Comparison of ENCODE assay signal across 8 cellular contexts in the genomic region with DNA sequence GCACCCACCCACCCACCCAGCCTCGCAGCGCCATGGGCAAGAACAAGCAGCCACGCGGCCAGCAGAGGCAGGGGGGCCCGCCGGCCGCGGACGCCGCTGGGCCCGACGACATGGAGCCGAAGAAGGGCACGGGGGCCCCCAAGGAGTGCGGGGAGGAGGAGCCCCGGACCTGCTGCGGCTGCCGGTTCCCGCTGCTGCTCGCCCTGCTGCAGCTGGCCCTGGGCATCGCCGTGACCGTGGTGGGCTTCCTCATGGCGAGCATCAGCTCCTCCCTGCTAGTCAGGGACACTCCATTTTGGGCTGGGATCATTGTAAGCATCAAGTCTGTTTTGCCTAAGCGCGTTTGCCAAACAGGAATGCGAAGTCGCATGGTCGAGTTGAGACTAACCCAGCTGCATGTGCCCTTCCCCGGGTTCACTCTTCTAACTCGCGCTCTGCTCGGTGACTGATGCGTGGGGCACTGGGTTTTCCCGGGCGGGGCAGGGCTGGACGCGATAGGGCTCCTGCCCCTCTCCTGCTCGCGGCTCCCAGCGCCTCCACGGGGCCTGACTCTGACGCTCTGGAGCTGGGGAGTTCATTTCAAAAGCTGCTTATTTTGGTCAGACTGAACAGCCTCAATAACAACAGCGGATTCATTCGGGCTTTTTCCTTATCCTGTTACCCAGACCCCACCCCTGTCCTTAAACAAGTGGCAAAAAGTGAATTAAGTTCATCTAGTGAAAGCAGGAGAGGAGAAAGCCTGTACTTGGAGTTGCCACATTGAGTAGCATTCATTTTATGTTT. TPM values are rescaled to one million over a fixed set of nuclear protein-coding genes. Genes with fewer than 3 reads are reported as not detected.
A peak's percentile ranks its signal among the peaks of the same experiment; 100 is the strongest.
DNase-seq lines count a peak whose midpoint lies in the region; ATAC-seq and TF ChIP-seq lines count a peak whose summit lies in the region.

No MANE protein-coding gene starts in this region.

- POLR2A ChIA-PET in CD4-positive, alpha-beta memory T cell (lab: Charles Lee; ENCODE audit: partially characterized antibody), result no interaction called here

- H3K4me1 Mint-ChIP-seq in CD4-positive, alpha-beta memory T cell, result peaks cover 3 to 12% (median 9%) of the 10 kb centered on the region in 4 donors

- no peak for DNase-seq in CD4-positive, alpha-beta memory T cell
- DNase-seq in NCI-H526 treated with DMSO at 0.1 percent for 48 hours (lab: John Stamatoyannopoulos, UW) (peak; percentile 33), choroid plexus epithelial cell (ENCODE audit: low read depth) (peak; percentile 48), kidney glomerular epithelial cell (lab: John Stamatoyannopoulos, UW) (peak; percentile 31), NOMO-1 (lab: John Stamatoyannopoulos, UW; ENCODE audit: unreplicated experiment in 2 of 2) (no peak), NCI-H2081 (lab: John Stamatoyannopoulos, UW) (no peak)

- no peaks in the 10 kb centered on the region for H3K9me3 ChIP-seq in CD4-positive, alpha-beta memory T cell (ENCODE audit: control insufficient read depth in 1 of 2, low read length in 2 of 2)

- peak; percentile 53 for ATAC-seq in GM19467 (IDR thresholded peaks at IDR 0.05; ENCODE audit: unreplicated experiment)

- H3K36me3 ChIP-seq in CD4-positive, alpha-beta memory T cell (ENCODE audit: insufficient read depth, low read length), result no peaks in the 10 kb centered on the region

- no peaks in the 10 kb centered on the region for H3K9me3 Mint-ChIP-seq in CD4-positive, alpha-beta memory T cell

- H3K4me1 ChIP-seq in CD4-positive, alpha-beta memory T cell (ENCODE audit: insufficient read depth, low read length), result no peaks in the 10 kb centered on the region

- no peaks in the 10 kb centered on the region for H3K36me3 Mint-ChIP-seq in CD4-positive, alpha-beta memory T cell

- no peak overlapping the region for H3K27ac Mint-ChIP-seq in CD4-positive, alpha-beta memory T cell

- no peak overlapping the region for H3K4me3 ChIP-seq in CD4-positive, alpha-beta memory T cell (ENCODE audit: low read length in 2 of 2)
- peak overlapping the region; percentile 72 for H3K4me3 ChIP-seq in choroid plexus epithelial cell (ENCODE audit: low read depth, low read length)
- H3K4me3 ChIP-seq in skin epidermis, result peak overlapping the region; percentile 38 to 61 (median 43)

- intact Hi-C loops in CD4-positive, alpha-beta memory T cell (cut with micrococcal nuclease), result no loop called here

- peak overlapping the region in 7 of 8 donors; percentile 18 to 76 (median 54) for H3K4me3 Mint-ChIP-seq in CD4-positive, alpha-beta memory T cell

- no peak overlapping the region for H3K27ac ChIP-seq in CD4-positive, alpha-beta memory T cell (ENCODE audit: low read depth, low read length)
- H3K27ac ChIP-seq in skin epidermis, result peak overlapping the region; percentile 23 to 90 (median 83)

- TF ChIP-seq CTCF in choroid plexus epithelial cell (conservative IDR thresholded peaks at IDR 0.05; ENCODE audit: low read depth, low read length), result no peak

- CTCF ChIA-PET in CD4-positive, alpha-beta memory T cell (lab: Charles Lee; ENCODE audit: partially characterized antibody), result no interaction called here

- H3K27me3 Mint-ChIP-seq in CD4-positive, alpha-beta memory T cell, result peaks cover 32 to 47% of the 10 kb centered on the region in 2 donors

- H3K27me3 ChIP-seq in CD4-positive, alpha-beta memory T cell (ENCODE audit: insufficient read depth, low read length), result peaks cover 3% of the 10 kb centered on the region

RNA-seq across cellular contexts. Expression of a gene that starts 0.5 kb away (rescaled TPM):
- total RNA-seq in CD4-positive, alpha-beta memory T cell, result not detected
- 1 to 10 TPM in 1 of 2 donors, not detected in 1; 1.0 TPM for polyA plus RNA-seq in CD4-positive, alpha-beta memory T cell

Comparison
In these comparisons a context has a peak if more than half of its experiments do, and no peak if none do; other contexts are left out.
1. DNase-seq: peak in NCI-H526 treated with DMSO at 0.1 percent for 48 hours (single experiment), choroid plexus epithelial cell (single experiment) and kidney glomerular epithelial cell (single experiment); none in CD4-positive, alpha-beta memory T cell (0 of 5), NOMO-1 (0 of 2) and NCI-H2081 (0 of 2).
2. H3K4me3 ChIP-seq: peak in choroid plexus epithelial cell (single experiment) and skin epidermis (7 of 7); none in CD4-positive, alpha-beta memory T cell (0 of 2).